ENCODE assay signal across 13 cellular contexts in the genomic region with DNA sequence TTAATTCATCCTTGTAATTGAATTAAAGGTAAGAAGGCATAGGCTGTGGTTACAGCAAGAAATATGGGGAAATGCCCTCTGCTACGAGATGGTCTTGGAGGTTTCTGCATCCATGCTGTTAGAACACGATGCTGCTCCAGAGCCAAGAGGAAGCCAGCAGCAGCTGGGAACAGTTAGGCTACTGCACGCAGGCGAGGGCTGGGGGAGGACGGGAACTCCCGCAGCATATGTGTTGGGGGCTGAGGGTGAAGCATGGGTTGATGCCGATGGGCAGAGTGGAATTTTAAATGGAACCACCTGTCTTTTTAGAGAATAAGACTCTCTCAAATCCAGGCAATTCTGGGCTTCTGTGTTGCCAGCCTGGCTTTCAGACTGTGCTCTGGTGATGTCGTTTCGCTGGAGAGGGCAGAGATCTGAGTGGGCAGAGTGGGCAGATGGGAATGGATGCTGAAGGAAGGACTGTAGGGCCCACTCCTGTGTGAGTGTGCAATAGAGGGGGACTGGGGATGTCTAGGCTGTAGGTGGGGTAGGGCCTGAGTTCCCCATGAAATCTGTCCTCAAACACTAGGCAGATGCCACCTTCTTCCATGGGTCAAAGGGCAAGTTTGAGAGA.
DNase-seq lines count a peak whose midpoint lies in the region; ATAC-seq lines count a peak whose summit lies in the region.
"Had no signal": no experiment of that assay in that cellular context is flagged by ENCODE, and none has a peak within 500 bp of the region (broad histone marks: within the 10 kb centered on the region; RNA-seq: fewer than 3 reads in every experiment).

No MANE protein-coding gene starts in this region.

- POLR2A ChIA-PET in activated CD8-positive, alpha-beta T cell treated with anti-CD3 and anti-CD28 coated beads, Interleukin-2, amount 10 ng/mL, durations not matched to agents 7 days and 5 days (lab: Charles Lee), result no interaction called here

- peak overlapping the region in 1 of 5 donors; percentile 52 for H3K4me3 ChIP-seq in subcutaneous abdominal adipose tissue (ENCODE audit: low read depth in 1 of 5, low read length in 5 of 5)

- CTCF ChIA-PET in activated CD8-positive, alpha-beta T cell treated with anti-CD3 and anti-CD28 coated beads, Interleukin-2, amount 10 ng/mL, durations not matched to agents 7 days and 5 days (lab: Charles Lee), result no interaction called here

- DNase-seq in EL (peak; percentile 36), T-helper 17 cell (no peak), left cardiac atrium (no peak), NCI-H345 treated with DMSO at 0.1 percent for 48 hours (lab: John Stamatoyannopoulos, UW; ENCODE audit: unreplicated experiment) (no peak), RPMI8226 (no peak)
- no peak for DNase-seq in activated naive CD8-positive, alpha-beta T cell treated with anti-CD3 and anti-CD28 coated beads, Interleukin-2, amount 50 U/mL, for 24 hours
- DNase-seq in activated CD8-positive, alpha-beta T cell treated with anti-CD3 and anti-CD28 coated beads, Interleukin-2, amount 10 ng/mL, durations not matched to agents 7 days and 5 days, result no peak
- DNase-seq: activated T-cell treated with anti-CD3 and anti-CD28 coated beads, Interleukin-2, amount 50 U/mL, for 48 hours; DMS153; naive thymus-derived CD4-positive, alpha-beta T cell; NCI-H446 treated with DMSO at 0.1 percent for 48 hours; SHP77 had no signal

- peaks cover 0 to 19% (median 17%) of the 10 kb centered on the region in 5 donors for H3K4me1 ChIP-seq in subcutaneous abdominal adipose tissue (ENCODE audit: control insufficient read depth in 5 of 5, insufficient read depth in 5 of 5, low read length in 5 of 5)

- H3K36me3 Mint-ChIP-seq in T-helper 17 cell (ENCODE audit: low read depth), result no peaks in the 10 kb centered on the region
- no peaks in the 10 kb centered on the region for H3K36me3 Mint-ChIP-seq in activated naive CD8-positive, alpha-beta T cell treated with anti-CD3 and anti-CD28 coated beads, Interleukin-2, amount 50 U/mL, for 24 hours (ENCODE audit: low read depth)
- H3K36me3 Mint-ChIP-seq in activated CD8-positive, alpha-beta T cell treated with anti-CD3 and anti-CD28 coated beads, Interleukin-2, amount 10 ng/mL, durations not matched to agents 7 days and 5 days (ENCODE audit: low read depth), result no peaks in the 10 kb centered on the region
- H3K36me3 Mint-ChIP-seq: naive thymus-derived CD4-positive, alpha-beta T cell had no signal

- ATAC-seq in T-helper 17 cell, result no peak
- peak; percentile 46 to 72 for ATAC-seq in left cardiac atrium
- ATAC-seq in activated naive CD8-positive, alpha-beta T cell treated with anti-CD3 and anti-CD28 coated beads, Interleukin-2, amount 50 U/mL, for 24 hours, result no peak
- ATAC-seq in activated CD8-positive, alpha-beta T cell treated with anti-CD3 and anti-CD28 coated beads, Interleukin-2, amount 10 ng/mL, durations not matched to agents 7 days and 5 days, result no peak
- ATAC-seq: naive thymus-derived CD4-positive, alpha-beta T cell had no signal

- H3K36me3 ChIP-seq in subcutaneous abdominal adipose tissue (ENCODE audit: control insufficient read depth in 5 of 5, insufficient read depth in 5 of 5, low read length in 5 of 5), result peaks cover 0 to 5% (median 0%) of the 10 kb centered on the region in 5 donors

- intact Hi-C loops in left cardiac atrium (cut with DNase I), result no loop called here

- H3K9ac ChIP-seq in subcutaneous abdominal adipose tissue (ENCODE audit: low read length in 5 of 5), result no peak overlapping the region

- no peak overlapping the region for H3K4me3 Mint-ChIP-seq in T-helper 17 cell
- H3K4me3 Mint-ChIP-seq in activated naive CD8-positive, alpha-beta T cell treated with anti-CD3 and anti-CD28 coated beads, Interleukin-2, amount 50 U/mL, for 24 hours, result no peak overlapping the region
- no peak overlapping the region for H3K4me3 Mint-ChIP-seq in activated CD8-positive, alpha-beta T cell treated with anti-CD3 and anti-CD28 coated beads, Interleukin-2, amount 10 ng/mL, durations not matched to agents 7 days and 5 days
- H3K4me3 Mint-ChIP-seq: naive thymus-derived CD4-positive, alpha-beta T cell had no signal

- H3K27me3 Mint-ChIP-seq in T-helper 17 cell, result peaks cover 31% of the 10 kb centered on the region
- no peaks in the 10 kb centered on the region for H3K27me3 Mint-ChIP-seq in activated naive CD8-positive, alpha-beta T cell treated with anti-CD3 and anti-CD28 coated beads, Interleukin-2, amount 50 U/mL, for 24 hours
- H3K27me3 Mint-ChIP-seq in activated CD8-positive, alpha-beta T cell treated with anti-CD3 and anti-CD28 coated beads, Interleukin-2, amount 10 ng/mL, durations not matched to agents 7 days and 5 days (ENCODE audit: low read depth), result peaks cover 7% of the 10 kb centered on the region

- H3K4me1 Mint-ChIP-seq in T-helper 17 cell, result peaks cover 11% of the 10 kb centered on the region
- H3K4me1 Mint-ChIP-seq in activated naive CD8-positive, alpha-beta T cell treated with anti-CD3 and anti-CD28 coated beads, Interleukin-2, amount 50 U/mL, for 24 hours, result peaks cover 7% of the 10 kb centered on the region
- peaks cover 3% of the 10 kb centered on the region for H3K4me1 Mint-ChIP-seq in activated CD8-positive, alpha-beta T cell treated with anti-CD3 and anti-CD28 coated beads, Interleukin-2, amount 10 ng/mL, durations not matched to agents 7 days and 5 days (ENCODE audit: low read depth)

- no peaks in the 10 kb centered on the region for H3K9me3 ChIP-seq in T-helper 17 cell (ENCODE audit: control insufficient read depth, low read length, poor library complexity, severe bottlenecking)
- no peaks in the 10 kb centered on the region for H3K9me3 ChIP-seq in subcutaneous abdominal adipose tissue (ENCODE audit: control insufficient read depth in 5 of 5, low read length in 5 of 5)

- H3K27ac ChIP-seq in subcutaneous abdominal adipose tissue (ENCODE audit: low read depth, low read length), result peak overlapping the region; percentile 21

- H3K27me3 ChIP-seq in subcutaneous abdominal adipose tissue (ENCODE audit: control insufficient read depth in 5 of 5, insufficient read depth in 4 of 5, low read length in 5 of 5), result no peaks in the 10 kb centered on the region

- H3K27ac Mint-ChIP-seq in T-helper 17 cell, result peak overlapping the region; percentile 79
- no peak overlapping the region for H3K27ac Mint-ChIP-seq in activated naive CD8-positive, alpha-beta T cell treated with anti-CD3 and anti-CD28 coated beads, Interleukin-2, amount 50 U/mL, for 24 hours
- H3K27ac Mint-ChIP-seq in activated CD8-positive, alpha-beta T cell treated with anti-CD3 and anti-CD28 coated beads, Interleukin-2, amount 10 ng/mL, durations not matched to agents 7 days and 5 days, result no peak overlapping the region

- H3K9me3 Mint-ChIP-seq in activated naive CD8-positive, alpha-beta T cell treated with anti-CD3 and anti-CD28 coated beads, Interleukin-2, amount 50 U/mL, for 24 hours, result no peaks in the 10 kb centered on the region
- no peaks in the 10 kb centered on the region for H3K9me3 Mint-ChIP-seq in activated CD8-positive, alpha-beta T cell treated with anti-CD3 and anti-CD28 coated beads, Interleukin-2, amount 10 ng/mL, durations not matched to agents 7 days and 5 days (ENCODE audit: insufficient read depth)
- H3K9me3 Mint-ChIP-seq: naive thymus-derived CD4-positive, alpha-beta T cell had no signal

Comparison
In these comparisons a context has a peak if more than half of its experiments do, and no peak if none do; other contexts are left out.
1. ATAC-seq: peak in left cardiac atrium (2 of 2); none in T-helper 17 cell (single experiment), activated naive CD8-positive, alpha-beta T cell treated with anti-CD3 and anti-CD28 coated beads, Interleukin-2, amount 50 U/mL, for 24 hours (single experiment) and activated CD8-positive, alpha-beta T cell treated with anti-CD3 and anti-CD28 coated beads, Interleukin-2, amount 10 ng/mL, durations not matched to agents 7 days and 5 days (single experiment).